Comparison of ENCODE assay signal across 30 cellular contexts in the genomic region with DNA sequence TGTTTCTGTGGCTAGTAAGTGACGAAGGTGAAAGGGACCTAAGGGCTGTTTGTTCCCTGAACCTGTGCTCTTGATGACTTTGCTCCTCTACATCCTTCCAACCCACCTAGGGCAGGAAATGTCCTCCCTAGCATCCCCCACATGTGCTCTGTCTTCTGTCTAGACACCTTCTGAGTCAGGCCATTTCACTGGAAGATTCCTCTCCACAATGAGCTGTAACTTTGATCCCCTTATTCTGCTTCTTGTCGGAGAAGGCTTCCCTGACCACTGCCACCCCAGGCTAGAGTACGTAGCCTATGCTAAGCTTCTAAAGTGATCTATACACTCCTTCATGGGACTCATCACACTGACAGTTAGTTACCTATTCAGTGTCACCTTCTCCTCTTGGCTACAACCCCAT. TPM values are rescaled to one million over a fixed set of nuclear protein-coding genes. Genes with fewer than 3 reads are reported as not detected.
"Had no signal": no experiment of that assay in that cellular context is flagged by ENCODE, and none has a peak within 500 bp of the region (broad histone marks: within the 10 kb centered on the region; RNA-seq: fewer than 3 reads in every experiment).

No MANE protein-coding gene starts in this region.

- H3K9me3 ChIP-seq: gastrocnemius medialis, prostate gland, right atrium auricular region, sigmoid colon, spleen, thoracic aorta, tibial nerve, upper lobe of left lung, uterus had no signal

- H3K4me2 ChIP-seq: neural progenitor cell had no signal

- H3K9ac ChIP-seq: neural progenitor cell had no signal

- H3K4me1 ChIP-seq: gastrocnemius medialis, neural progenitor cell, prostate gland, uterus had no signal

- H3K4me3 ChIP-seq: coronary artery, gastrocnemius medialis, lung, neural progenitor cell, prostate gland, right atrium auricular region, sigmoid colon, spleen, thoracic aorta, tibial nerve, upper lobe of left lung, uterus had no signal

- H3K27ac ChIP-seq: coronary artery, gastrocnemius medialis, neural progenitor cell, prostate gland, right atrium auricular region, sigmoid colon, spleen, thoracic aorta, tibial nerve, upper lobe of left lung, uterus had no signal

- H3K27me3 ChIP-seq: gastrocnemius medialis, right atrium auricular region, sigmoid colon, tibial nerve, upper lobe of left lung, uterus had no signal

- H2AFZ ChIP-seq: neural progenitor cell had no signal

- H3K36me3 ChIP-seq: gastrocnemius medialis, neural progenitor cell, prostate gland, right atrium auricular region, sigmoid colon, spleen, thoracic aorta, tibial nerve, upper lobe of left lung, uterus had no signal

- DNase-seq: dermis blood vessel endothelial cell; effector memory CD8-positive, alpha-beta T cell; foreskin fibroblast; gastrocnemius medialis; head of caudate nucleus; kidney; naive thymus-derived CD4-positive, alpha-beta T cell; sigmoid colon; spleen; stimulated activated CD4-positive, alpha-beta T cell treated with anti-CD3 and anti-CD28 coated beads, Interleukin-4, amount 100 ng/mL, for 4 hours; stimulated activated naive CD8-positive, alpha-beta T cell treated with anti-CD3 and anti-CD28 coated beads, Interleukin-15, Interleukin-2, amounts not matched to agents 100 U/mL and 50 U/mL, for 24 hours; substantia nigra; upper lobe of left lung; uterus had no signal

- ATAC-seq: effector memory CD8-positive, alpha-beta T cell; gastrocnemius medialis; left lobe of liver; naive thymus-derived CD4-positive, alpha-beta T cell; stimulated activated memory B cell treated with anti-CD40 and anti-IgM and Interleukin-4, amounts not matched to agents 10 μg/mL and 1 μg/mL and 100 μg/mL, for 72 hours; stimulated activated naive CD8-positive, alpha-beta T cell treated with anti-CD3 and anti-CD28 coated beads, Interleukin-15, Interleukin-2, amounts not matched to agents 100 U/mL and 50 U/mL, for 24 hours had no signal

RNA-seq across cellular contexts. Expression of gene SPAAR, which starts 21.7 kb away (rescaled TPM):
- total RNA-seq: naive thymus-derived CD4-positive, alpha-beta T cell had no signal
- polyA plus RNA-seq: naive thymus-derived CD4-positive, alpha-beta T cell had no signal

RNA-seq across cellular contexts. Expression of gene HRCT1, which starts 25.0 kb away (rescaled TPM):
- total RNA-seq: naive thymus-derived CD4-positive, alpha-beta T cell had no signal
- polyA plus RNA-seq: naive thymus-derived CD4-positive, alpha-beta T cell had no signal

RNA-seq across cellular contexts. Expression of gene OR2S2, which starts 27.0 kb away (rescaled TPM):
- total RNA-seq: dermis blood vessel endothelial cell; gastrocnemius medialis; glomerular endothelial cell; kidney; left lobe of liver; liver; lung; mesothelial cell of epicardium; mucosa of gallbladder; naive thymus-derived CD4-positive, alpha-beta T cell; osteocyte; prostate gland; right atrium auricular region; sigmoid colon; skeletal muscle tissue; spleen; thoracic aorta; tibial nerve; upper lobe of left lung; uterus had no signal
- polyA plus RNA-seq: esophagus; liver; lung; naive thymus-derived CD4-positive, alpha-beta T cell; sigmoid colon; spleen had no signal
